11 cellular contexts compared by ENCODE assay signal in the genomic region with DNA sequence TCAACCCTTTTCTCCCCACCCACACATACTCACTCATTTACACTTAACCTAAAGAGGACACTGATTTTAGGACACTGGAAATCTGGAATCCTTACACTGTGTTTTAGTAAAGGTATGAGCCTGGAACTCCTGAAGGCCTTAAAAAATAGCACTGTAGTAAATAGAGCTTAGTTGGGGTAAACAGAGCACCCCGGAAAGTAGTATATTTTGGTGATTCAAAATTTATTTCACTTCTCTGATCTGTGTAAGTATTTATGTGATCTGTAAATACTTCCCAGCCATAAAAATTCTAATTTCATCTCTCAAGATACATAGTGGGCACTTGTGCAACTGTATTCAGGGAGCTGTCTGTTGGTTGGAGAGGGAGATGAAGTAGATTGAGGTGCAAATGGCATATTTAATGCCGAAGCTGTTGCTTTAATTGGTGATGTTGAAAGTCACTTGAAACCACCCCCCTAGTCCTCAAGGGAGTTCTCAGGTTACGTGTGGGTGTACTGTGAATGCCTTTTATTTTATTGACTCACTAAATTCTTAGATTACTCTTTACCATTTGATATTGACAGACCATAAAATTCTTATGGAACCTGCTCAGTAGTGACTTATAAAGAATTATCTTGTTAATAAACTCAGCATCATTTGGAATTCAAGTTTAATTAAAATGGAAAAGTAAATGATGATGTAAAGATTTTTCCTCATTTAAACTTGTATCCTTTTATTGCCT.
A peak's percentile ranks its signal among the peaks of the same experiment; 100 is the strongest.
DNase-seq lines count a peak whose midpoint lies in the region; ATAC-seq, FAIRE-seq and TF ChIP-seq lines count a peak whose summit lies in the region.
"Had no signal": no experiment of that assay in that cellular context is flagged by ENCODE, and none has a peak within 500 bp of the region (broad histone marks: within the 10 kb centered on the region; RNA-seq: fewer than 3 reads in every experiment).

No MANE protein-coding gene starts in this region.

- TF ChIP-seq POLR2A in HepG2 (IDR thresholded peaks at IDR 0.05; ENCODE audit: insufficient read depth in 1 of 2, low read depth in 2 of 2, low read length in 2 of 2), result no peak

- H3K14ac ChIP-seq in trophoblast cell (ENCODE audit: low read length), result no peak overlapping the region

- CTCF ChIA-PET in HepG2 (lab: Yijun Ruan, JAX; ENCODE audit: low intra/inter-chr PET ratio, low total read pairs), result no interaction called here

- intact Hi-C loops in HepG2 (cut with micrococcal nuclease; ENCODE audit: unreplicated experiment), result no loop called here

- H3K4me1 Mint-ChIP-seq in brain, result peaks cover 73% of the 10 kb centered on the region
- H3K4me1 Mint-ChIP-seq: activated B cell treated with CpG ODN at 0.5 μM for 24 hours had no signal

- no peaks in the 10 kb centered on the region for H3K27me3 ChIP-seq in trophoblast cell (ENCODE audit: insufficient read depth, low read length)
- no peaks in the 10 kb centered on the region for H3K27me3 ChIP-seq in HepG2 (ENCODE audit: control insufficient read depth in 1 of 2, insufficient read depth in 2 of 2, low read length in 2 of 2)
- H3K27me3 ChIP-seq in Karpas-422 (ENCODE audit: low read length), result no peaks in the 10 kb centered on the region
- H3K27me3 ChIP-seq: heart left ventricle, neutrophil had no signal

- H3K4me1 ChIP-seq in trophoblast cell (ENCODE audit: control insufficient read depth in 1 of 2, insufficient read depth in 2 of 2, low read length in 2 of 2) (peaks cover 4 to 7% of the 10 kb centered on the region in 2 experiments), HepG2 (ENCODE audit: insufficient read depth, low read length) (0 out of 2 replicates have a peak, but pooled peaks cover 1% of the 10 kb centered on the region), Karpas-422 (ENCODE audit: low read length) (peaks cover 5% of the 10 kb centered on the region; the same call in 1 of the 2 replicates)

- H3K9me3 Mint-ChIP-seq in brain, result peaks cover 0 to 2% (median 0%) of the 10 kb centered on the region in 5 experiments
- H3K9me3 Mint-ChIP-seq: activated B cell treated with CpG ODN at 0.5 μM for 24 hours had no signal

- no peak overlapping the region for H4K91ac ChIP-seq in trophoblast cell (ENCODE audit: low read depth, low read length)

- FAIRE-seq in HepG2 (lab: Jason Lieb, UNC), result no peak

- H3K18ac ChIP-seq in trophoblast cell (ENCODE audit: low read length), result no peak overlapping the region

- H4K20me1 ChIP-seq in HepG2 (ENCODE audit: insufficient read depth, low read length), result no peaks in the 10 kb centered on the region
- no peaks in the 10 kb centered on the region for H4K20me1 ChIP-seq in Karpas-422 (ENCODE audit: insufficient read depth, low read depth, low read length)

- H4K8ac ChIP-seq in trophoblast cell (ENCODE audit: low read depth, low read length), result no peak overlapping the region

- H3K23ac ChIP-seq in trophoblast cell (ENCODE audit: low read length), result no peak overlapping the region

- H2AK5ac ChIP-seq in trophoblast cell (ENCODE audit: low read length), result no peak overlapping the region

- peak overlapping the region; percentile 24 to 79 (median 69) for H3K4me3 Mint-ChIP-seq in brain
- H3K4me3 Mint-ChIP-seq: activated B cell treated with CpG ODN at 0.5 μM for 24 hours had no signal

- H3K9me2 ChIP-seq in Karpas-422 (replicated peaks; ENCODE audit: insufficient read depth, low read length), result no peaks in the 10 kb centered on the region

- no peak overlapping the region for H2BK12ac ChIP-seq in trophoblast cell (ENCODE audit: low read length)

- POLR2A ChIA-PET in HepG2 (lab: Yijun Ruan, JAX), result no interaction called here

- DNase-seq in H4 (ENCODE audit: low spot score) (peak; percentile 33), NCI-H2107 treated with DMSO at 0.1 percent for 48 hours (lab: John Stamatoyannopoulos, UW; ENCODE audit: unreplicated experiment) (peak; percentile 81), trophoblast cell (no peak), HepG2 (ENCODE audit: low spot score) (no peak), Karpas-422 (no peak), KG1 (lab: John Stamatoyannopoulos, UW) (no peak)
- DNase-seq in stimulated activated CD4-positive, alpha-beta T cell treated with anti-CD3 and anti-CD28 coated beads, Interleukin-4, amount 100 ng/mL, for 4 hours, result no peak
- DNase-seq: activated B cell treated with CpG ODN at 0.5 μM for 24 hours, heart left ventricle had no signal

- no peaks in the 10 kb centered on the region for H3K27me3 Mint-ChIP-seq in brain
- H3K27me3 Mint-ChIP-seq: activated B cell treated with CpG ODN at 0.5 μM for 24 hours had no signal

- H2BK5ac ChIP-seq in trophoblast cell (ENCODE audit: low read depth, low read length, poor library complexity), result no peak overlapping the region

- peaks cover 2 to 3% of the 10 kb centered on the region in 2 experiments for H3K36me3 ChIP-seq in trophoblast cell (ENCODE audit: control insufficient read depth in 1 of 2, insufficient read depth in 2 of 2, low read length in 2 of 2)
- H3K36me3 ChIP-seq in HepG2 (replicated peaks in 1 of 2; ENCODE audit: control insufficient read depth in 1 of 2, insufficient read depth in 2 of 2, low read length in 2 of 2), result no peaks in the 10 kb centered on the region
- no peaks in the 10 kb centered on the region for H3K36me3 ChIP-seq in Karpas-422 (ENCODE audit: insufficient read depth, low read length)
- H3K36me3 ChIP-seq: heart left ventricle, neutrophil had no signal

- TF ChIP-seq EP300 in HepG2 (IDR thresholded peaks at IDR 0.05; ENCODE audit: low read depth in 2 of 2, low read length in 2 of 2) (no peak), HepG2 (CRISPR knock-in tag; IDR thresholded peaks at IDR 0.05; ENCODE audit: borderline replicate concordance) (no peak)

- H3K4me2 ChIP-seq in trophoblast cell (ENCODE audit: low read length) (no peak overlapping the region), HepG2 (ENCODE audit: low read depth, low read length) (no peak overlapping the region), Karpas-422 (ENCODE audit: low read depth, low read length, poor library complexity, severe bottlenecking) (no peak overlapping the region)

- H3K36me3 Mint-ChIP-seq in brain, result peaks cover 19% of the 10 kb centered on the region

- peaks cover 10% of the 10 kb centered on the region for H3K79me1 ChIP-seq in trophoblast cell (ENCODE audit: low read length)

- TF ChIP-seq CTCF in brain (conservative IDR thresholded peaks at IDR 0.05), result no peak
- TF ChIP-seq CTCF in HepG2 (CRISPR knock-in tag; IDR thresholded peaks at IDR 0.05), result no peak

- H3K9ac ChIP-seq in trophoblast cell (ENCODE audit: low read length), result no peak overlapping the region
- H3K9ac ChIP-seq in HepG2 (ENCODE audit: insufficient read depth, low read depth, low read length), result no peak overlapping the region
- H3K9ac ChIP-seq in Karpas-422 (ENCODE audit: low read length), result no peak overlapping the region

- ATAC-seq in HepG2, result no peak
- ATAC-seq: heart left ventricle had no signal

- WGBS in trophoblast cell (ENCODE audit: extremely low coverage, insufficient coverage, insufficient read length), result no CpG with 5 or more reads among the region's 3 CpGs
- WGBS in HepG2 (ENCODE audit: low lambda C conversion rate), result 11% methylated on average over 3 of the region's 3 CpGs

- H3K27ac ChIP-seq in trophoblast cell (ENCODE audit: low read depth, low read length) (no peak overlapping the region), HepG2 (ENCODE audit: extremely low read length, insufficient read depth, low read length) (no peak overlapping the region), Karpas-422 (ENCODE audit: low read length) (no peak overlapping the region)
- H3K27ac ChIP-seq: heart left ventricle, neutrophil had no signal

- peaks cover 3% of the 10 kb centered on the region for H3K79me2 ChIP-seq in trophoblast cell (ENCODE audit: control insufficient read depth, insufficient read depth, low read length, poor library complexity)
- H3K79me2 ChIP-seq in HepG2 (ENCODE audit: insufficient read depth, low read length), result no peaks in the 10 kb centered on the region
- no peaks in the 10 kb centered on the region for H3K79me2 ChIP-seq in Karpas-422 (ENCODE audit: low read length)

- H4K12ac ChIP-seq in trophoblast cell (ENCODE audit: low read depth, low read length), result no peak overlapping the region

- in situ Hi-C loops in HepG2 (cut with HindIII; ENCODE audit: extremely low pct_ligation_motif_present, low pct_unique_long_range_greater_than_20kb), result no loop called here

- TF ChIP-seq RAD21 in HepG2 (CRISPR knock-in tag; IDR thresholded peaks at IDR 0.05), result no peak

- peak overlapping the region; percentile 71 for H2BK120ac ChIP-seq in trophoblast cell (ENCODE audit: insufficient read depth, low read length, poor library complexity)

- no peak overlapping the region for H2AFZ ChIP-seq in trophoblast cell (ENCODE audit: insufficient read depth, low read length, poor library complexity)
- no peak overlapping the region for H2AFZ ChIP-seq in HepG2 (ENCODE audit: low read length)
- no peak overlapping the region for H2AFZ ChIP-seq in Karpas-422 (ENCODE audit: low read length)

- H3K4ac ChIP-seq in trophoblast cell (ENCODE audit: low read depth, low read length), result no peak overlapping the region

- peak overlapping the region; percentile 78 to 89 (median 86) for H3K27ac Mint-ChIP-seq in brain
- H3K27ac Mint-ChIP-seq: activated B cell treated with CpG ODN at 0.5 μM for 24 hours had no signal

- H3K9me3 ChIP-seq in trophoblast cell (ENCODE audit: insufficient read depth, low read depth, low read length) (no peaks in the 10 kb centered on the region), HepG2 (ENCODE audit: low read length) (no peaks in the 10 kb centered on the region), Karpas-422 (ENCODE audit: low read length) (no peaks in the 10 kb centered on the region)
- H3K9me3 ChIP-seq: heart left ventricle, neutrophil had no signal

- no TSS peak for BruUV-seq in HepG2 (replicated peaks; lab: Mats Ljungman, UMichigan)

- no peak overlapping the region for H3K4me3 ChIP-seq in trophoblast cell (ENCODE audit: low read depth, low read length)
- H3K4me3 ChIP-seq in HepG2 (replicated peaks in 1 of 3; ENCODE audit: insufficient read depth in 1 of 3, low read depth in 2 of 3, low read length in 3 of 3), result no peak overlapping the region
- H3K4me3 ChIP-seq in Karpas-422 (ENCODE audit: low read length), result no peak overlapping the region
- H3K4me3 ChIP-seq: heart left ventricle had no signal

Comparison
In these comparisons a context has a peak if more than half of its experiments do, and no peak if none do; other contexts are left out.
1. DNase-seq: peak in H4 (single experiment) and NCI-H2107 treated with DMSO at 0.1 percent for 48 hours (single experiment); none in trophoblast cell (0 of 2), HepG2 (single experiment), stimulated activated CD4-positive, alpha-beta T cell treated with anti-CD3 and anti-CD28 coated beads, Interleukin-4, amount 100 ng/mL, for 4 hours (0 of 2), Karpas-422 (single experiment) and KG1 (single experiment).